ENCODE assay signal across 17 cellular contexts in the genomic region with DNA sequence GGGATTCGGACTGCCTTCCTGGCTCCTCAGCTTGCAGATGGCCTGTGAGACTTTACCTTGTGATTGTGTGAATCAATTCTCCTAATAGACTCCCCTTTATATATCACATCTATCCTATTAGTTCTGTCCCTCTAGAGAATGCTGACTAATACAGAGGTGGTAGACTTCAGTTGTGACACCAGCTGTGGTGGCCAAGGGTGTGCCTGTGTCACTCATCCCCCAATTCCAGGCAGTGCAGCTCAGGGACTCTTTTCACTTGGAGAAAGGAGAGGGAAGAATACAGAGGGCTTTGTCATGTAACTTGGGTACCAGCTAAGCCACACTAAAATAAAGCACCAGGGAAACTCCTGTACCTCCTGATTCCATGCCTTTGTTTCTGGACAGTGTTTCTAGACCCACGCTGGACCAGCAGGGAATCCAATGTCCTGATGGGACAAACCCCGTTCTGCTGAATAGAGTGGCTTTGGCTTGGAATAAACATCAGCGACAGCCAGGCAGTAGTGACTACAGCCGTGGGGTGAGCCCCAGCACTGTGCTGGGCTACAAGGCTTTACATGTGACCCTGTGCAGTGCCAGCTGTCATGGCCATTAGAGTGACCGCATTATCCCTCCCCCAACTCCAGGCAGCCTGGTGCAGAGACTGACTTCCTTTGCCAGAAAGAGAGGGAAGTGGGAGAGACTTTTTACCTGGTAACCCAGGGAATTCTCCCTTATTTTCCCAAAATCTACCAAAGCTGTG.
"Had no signal": no experiment of that assay in that cellular context is flagged by ENCODE, and none has a peak within 500 bp of the region (broad histone marks: within the 10 kb centered on the region; RNA-seq: fewer than 3 reads in every experiment).

No MANE protein-coding gene starts in this region.

- H3K4me3 ChIP-seq: right lobe of liver, SK-N-MC, spleen had no signal

- H3K27me3 Mint-ChIP-seq: brain; memory B cell; stimulated activated memory B cell treated with anti-CD40 and anti-IgM and Interleukin-4, amounts not matched to agents 10 μg/mL and 1 μg/mL and 100 μg/mL, for 72 hours; T-cell; type B pancreatic cell had no signal

- DNase-seq: activated CD4-positive, alpha-beta T cell treated with anti-CD3 and anti-CD28 coated beads for 4 hours; activated naive CD4-positive, alpha-beta T cell treated with Interleukin-2 at 50 U/mL for 16 hours; cerebellar nuclear complex; dermis blood vessel endothelial cell; endodermal cell; erythroblast; right lobe of liver; spleen; stimulated activated CD4-positive, alpha-beta T cell treated with anti-CD3 and anti-CD28 coated beads, Interleukin-1b, Interleukin-23, amount 100 ng/mL, for 48 hours; T-cell had no signal

- ATAC-seq: right lobe of liver; stimulated activated memory B cell treated with anti-CD40 and anti-IgM and Interleukin-4, amounts not matched to agents 10 μg/mL and 1 μg/mL and 100 μg/mL, for 72 hours; T-cell had no signal

- H3K27me3 ChIP-seq: right lobe of liver, spleen had no signal

- H3K4me1 ChIP-seq: right lobe of liver, spleen had no signal

- H3K27ac ChIP-seq: parathyroid adenoma, right lobe of liver, SK-N-MC, spleen had no signal

- H3K4me1 Mint-ChIP-seq: brain; endodermal cell; neural crest cell; stimulated activated memory B cell treated with anti-CD40 and anti-IgM and Interleukin-4, amounts not matched to agents 10 μg/mL and 1 μg/mL and 100 μg/mL, for 72 hours; T-cell had no signal

- H3K9me3 Mint-ChIP-seq: stimulated activated memory B cell treated with anti-CD40 and anti-IgM and Interleukin-4, amounts not matched to agents 10 μg/mL and 1 μg/mL and 100 μg/mL, for 72 hours; T-cell had no signal

- H3K36me3 ChIP-seq: right lobe of liver had no signal

- H3K4me3 Mint-ChIP-seq: brain; endodermal cell; memory B cell; neural crest cell; stimulated activated memory B cell treated with anti-CD40 and anti-IgM and Interleukin-4, amounts not matched to agents 10 μg/mL and 1 μg/mL and 100 μg/mL, for 72 hours; T-cell; type B pancreatic cell had no signal

- H3K27ac Mint-ChIP-seq: brain; endodermal cell; memory B cell; stimulated activated memory B cell treated with anti-CD40 and anti-IgM and Interleukin-4, amounts not matched to agents 10 μg/mL and 1 μg/mL and 100 μg/mL, for 72 hours; T-cell; type B pancreatic cell had no signal

- H2AFZ ChIP-seq: parathyroid adenoma had no signal
